Comparison of ENCODE assay signal across 11 cellular contexts in the genomic region with DNA sequence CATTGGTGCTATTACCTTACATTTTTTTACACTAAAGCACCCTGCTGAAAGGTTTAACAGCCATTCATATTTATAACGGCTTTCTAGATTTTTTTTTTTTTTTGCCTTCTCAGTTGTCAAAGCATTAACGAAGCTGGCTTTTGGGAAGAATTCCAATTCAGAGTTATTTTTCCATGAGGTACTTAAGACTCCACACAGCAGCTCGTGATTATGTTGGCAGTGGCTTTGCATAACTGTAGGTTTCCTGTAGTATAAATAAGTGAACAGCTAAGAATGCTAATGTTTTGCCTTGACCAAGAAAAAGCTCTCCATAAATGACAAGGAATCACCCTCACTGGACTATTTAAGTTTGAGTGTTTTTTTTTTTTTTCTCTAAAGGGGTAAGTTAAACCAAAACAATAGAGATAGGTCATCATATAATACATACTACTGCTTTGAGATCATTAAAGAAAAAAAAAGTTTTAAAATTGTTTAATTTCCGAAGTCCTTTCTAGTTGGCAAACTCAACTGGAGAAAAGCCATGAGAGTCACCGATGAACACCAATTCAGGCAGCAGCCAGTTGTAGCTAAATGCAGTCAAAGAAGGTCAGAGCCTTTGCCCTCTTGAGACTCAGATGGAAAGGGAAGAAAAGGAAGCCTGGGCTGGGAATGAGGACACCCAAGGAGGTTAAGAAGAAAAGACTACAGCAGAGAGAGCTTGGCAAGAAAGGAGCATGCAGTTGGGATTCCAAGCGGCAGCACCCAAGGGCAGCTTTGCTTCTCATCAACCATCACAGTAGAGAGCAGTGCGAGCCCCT.
DNase-seq lines count a peak whose midpoint lies in the region; ATAC-seq and TF ChIP-seq lines count a peak whose summit lies in the region.
"Had no signal": no experiment of that assay in that cellular context is flagged by ENCODE, and none has a peak within 500 bp of the region (broad histone marks: within the 10 kb centered on the region; RNA-seq: fewer than 3 reads in every experiment).

No MANE protein-coding gene starts in this region.

- no peak for TF ChIP-seq CTCF in HEK293 (tag by site-specific recombination; IDR thresholded peaks at IDR 0.05)
- no peak for TF ChIP-seq CTCF in cardiac fibroblast (IDR thresholded peaks at IDR 0.05; ENCODE audit: low read depth, low read length)
- no peak for TF ChIP-seq CTCF in testis (IDR thresholded peaks at IDR 0.05)

- POLR2A ChIA-PET in HEK293 (lab: Yijun Ruan, JAX): no interaction called here

- no peak overlapping the region for H3K4me3 ChIP-seq in HEK293 (ENCODE audit: low read depth, low read length)
- no peak overlapping the region for H3K4me3 ChIP-seq in cardiac fibroblast (replicated peaks in 1 of 2; ENCODE audit: low read depth in 2 of 2, low read length in 2 of 2)
- no peak overlapping the region for H3K4me3 ChIP-seq in testis

- 42 to 45% methylated on average over 7 of the region's 7 CpGs for WGBS in testis, 2 donors

- ATAC-seq in GM18867 (IDR thresholded peaks at IDR 0.05; ENCODE audit: unreplicated experiment): no peak
- ATAC-seq: Panc1 had no signal

- no peaks in the 10 kb centered on the region for H3K27me3 ChIP-seq in testis

- TF ChIP-seq POLR2A in testis (IDR thresholded peaks at IDR 0.05): no peak

- intact Hi-C loops in testis (cut with DNase I; ENCODE audit: low total_unique reads): no loop called here

- H3K27ac ChIP-seq in HEK293 (ENCODE audit: extremely low read depth, low read depth, low read length) (no peak overlapping the region), testis (peak overlapping the region in 1 of 2 donors; percentile 80)

- CTCF ChIA-PET in HEK293 (lab: Yijun Ruan, JAX): interaction anchor here (0.6 kb wide), 4 partner anchors 112 to 887 kb away, joined by 3 to 4 read pairs (median 4); no protein-coding TSS in a partner anchor

- DNase-seq in cardiac fibroblast (ENCODE audit: low read depth in 2 of 2): peak; percentile 88 to 98
- DNase-seq in hepatic stellate cell (ENCODE audit: low spot score): peak; percentile 37
- DNase-seq in testis: peak; percentile 63
- DNase-seq in iPS-NIHi11 (ENCODE audit: low spot score): no peak
- no peak for DNase-seq in AML-193 (lab: John Stamatoyannopoulos, UW)
- DNase-seq: DND-41, hippocampal formation, NCI-H2081 had no signal

- H3K9me3 ChIP-seq in HEK293 (ENCODE audit: control insufficient read depth, insufficient read depth, low read depth, low read length) (no peaks in the 10 kb centered on the region), testis (no peaks in the 10 kb centered on the region)

- peaks cover 9% of the 10 kb centered on the region for H3K4me1 ChIP-seq in HEK293 (ENCODE audit: control insufficient read depth, insufficient read depth, low read length)
- H3K4me1 ChIP-seq in testis: peaks cover 13% of the 10 kb centered on the region

- H3K36me3 ChIP-seq in HEK293 (ENCODE audit: control insufficient read depth in 2 of 2, insufficient read depth in 1 of 2, low read length in 2 of 2) (no peaks in the 10 kb centered on the region), testis (ENCODE audit: low read depth, missing control alignments) (no peaks in the 10 kb centered on the region)

TF ChIP-seq in HEK293, 187 proteins besides CTCF, POLR2A, EP300 and RAD21:
- TF ChIP-seq ZNF223 (tag by site-specific recombination; IDR thresholded peaks at IDR 0.05) (no peak), FEZF1 (tag by site-specific recombination; IDR thresholded peaks at IDR 0.05) (peak; percentile 73), SCRT1 (tag by site-specific recombination; IDR thresholded peaks at IDR 0.05; ENCODE audit: borderline replicate concordance) (no peak), OSR2 (tag by site-specific recombination; IDR thresholded peaks at IDR 0.05) (peak; percentile 38; the same call in 1 of the 2 replicates), ZNF426 (tag by site-specific recombination; IDR thresholded peaks at IDR 0.05) (no peak), ZNF324 (tag by site-specific recombination; IDR thresholded peaks at IDR 0.05) (no peak), SP7 (tag by site-specific recombination; IDR thresholded peaks at IDR 0.05) (0 out of 2 replicates have a peak, but pooled peaks have one; percentile 16), OVOL3 (tag by site-specific recombination; IDR thresholded peaks at IDR 0.05) (peak; percentile 65; the same call in 1 of the 2 replicates), ZNF292 (tag by site-specific recombination; IDR thresholded peaks at IDR 0.05; ENCODE audit: borderline replicate concordance, low read depth) (no peak), ZNF157 (tag by site-specific recombination; IDR thresholded peaks at IDR 0.05) (no peak), PRDM4 (tag by site-specific recombination; IDR thresholded peaks at IDR 0.05) (0 out of 2 replicates have a peak, but pooled peaks have one; percentile 23), ZBTB21 (tag by site-specific recombination; IDR thresholded peaks at IDR 0.05) (0 out of 2 replicates have a peak, but pooled peaks have one; percentile 32)
- TF ChIP-seq, protein P1, sequence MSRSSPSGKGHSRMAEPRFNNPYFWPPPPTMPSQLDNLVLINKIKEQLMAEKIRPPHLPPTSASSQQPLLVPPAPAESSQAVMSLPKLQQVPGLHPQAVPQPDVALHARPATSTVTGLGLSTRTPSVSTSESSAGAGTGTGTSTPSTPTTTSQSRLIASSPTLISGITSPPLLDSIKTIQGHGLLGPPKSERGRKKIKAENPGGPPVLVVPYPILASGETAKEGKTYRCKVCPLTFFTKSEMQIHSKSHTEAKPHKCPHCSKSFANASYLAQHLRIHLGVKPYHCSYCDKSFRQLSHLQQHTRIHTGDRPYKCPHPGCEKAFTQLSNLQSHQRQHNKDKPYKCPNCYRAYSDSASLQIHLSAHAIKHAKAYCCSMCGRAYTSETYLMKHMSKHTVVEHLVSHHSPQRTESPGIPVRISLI (tag by site-specific recombination; IDR thresholded peaks at IDR 0.05): peak; percentile 53; the same call in 1 of the 2 replicates
- TF ChIP-seq, protein P2, sequence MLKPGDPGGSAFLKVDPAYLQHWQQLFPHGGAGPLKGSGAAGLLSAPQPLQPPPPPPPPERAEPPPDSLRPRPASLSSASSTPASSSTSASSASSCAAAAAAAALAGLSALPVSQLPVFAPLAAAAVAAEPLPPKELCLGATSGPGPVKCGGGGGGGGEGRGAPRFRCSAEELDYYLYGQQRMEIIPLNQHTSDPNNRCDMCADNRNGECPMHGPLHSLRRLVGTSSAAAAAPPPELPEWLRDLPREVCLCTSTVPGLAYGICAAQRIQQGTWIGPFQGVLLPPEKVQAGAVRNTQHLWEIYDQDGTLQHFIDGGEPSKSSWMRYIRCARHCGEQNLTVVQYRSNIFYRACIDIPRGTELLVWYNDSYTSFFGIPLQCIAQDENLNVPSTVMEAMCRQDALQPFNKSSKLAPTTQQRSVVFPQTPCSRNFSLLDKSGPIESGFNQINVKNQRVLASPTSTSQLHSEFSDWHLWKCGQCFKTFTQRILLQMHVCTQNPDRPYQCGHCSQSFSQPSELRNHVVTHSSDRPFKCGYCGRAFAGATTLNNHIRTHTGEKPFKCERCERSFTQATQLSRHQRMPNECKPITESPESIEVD (tag by site-specific recombination; IDR thresholded peaks at IDR 0.05): peak; percentile 93
TF ChIP-seq in HEK293: peak in this region for 8.

Comparison
In these comparisons a context has a peak if more than half of its experiments do, and no peak if none do; other contexts are left out.
1. DNase-seq: peak in cardiac fibroblast (2 of 2), hepatic stellate cell (single experiment) and testis (single experiment); none in iPS-NIHi11 (single experiment) and AML-193 (0 of 2).